ENCODE assay signal across 39 cellular contexts in genomic region chr18:61006687-61007224, GRCh38.
"Had no signal": no experiment of that assay in that cellular context is flagged by ENCODE, and none has a peak within 500 bp of the region (broad histone marks: within the 10 kb centered on the region; RNA-seq: fewer than 3 reads in every experiment).

No MANE protein-coding gene starts in this region.

- H3K27me3 ChIP-seq: ascending aorta, cardiac muscle cell had no signal

- ATAC-seq: activated CD8-positive, alpha-beta T cell treated with anti-CD3 and anti-CD28 coated beads for 36 hours; activated naive CD8-positive, alpha-beta T cell treated with anti-CD3 and anti-CD28 coated beads, Interleukin-2, amount 50 U/mL, for 24 hours; activated T-cell treated with anti-CD3 and anti-CD28 coated beads, Interleukin-2, amount 50 U/mL, for 4 hours; activated T-cell treated with anti-CD3 and anti-CD28 coated beads, Interleukin-2, amount 50 U/mL, for 72 hours; activated T-helper 17 cell treated with anti-CD3 and anti-CD28 coated beads, Interleukin-2, amount 50 U/mL, for 72 hours had no signal

- H3K4me1 Mint-ChIP-seq: activated B cell treated with CpG ODN at 0.5 μM for 24 hours; activated CD4-positive, alpha-beta T cell treated with anti-CD3 and anti-CD28 coated beads, Interleukin-2, amount 10 ng/mL, durations not matched to agents 24 days and 14 days; activated naive CD4-positive, alpha-beta T cell treated with anti-CD3 and anti-CD28 coated beads, Interleukin-2, amount 50 U/mL, for 24 hours; activated naive CD8-positive, alpha-beta T cell treated with anti-CD3 and anti-CD28 coated beads, Interleukin-2, amount 10 ng/mL, durations not matched to agents 7 days and 5 days; activated naive CD8-positive, alpha-beta T cell treated with anti-CD3 and anti-CD28 coated beads, Interleukin-2, amount 50 U/mL, for 24 hours; activated T-helper 17 cell treated with anti-CD3 and anti-CD28 coated beads, Interleukin-2, amount 50 U/mL, for 72 hours; brain; central memory CD8-positive, alpha-beta T cell had no signal

- H3K27ac ChIP-seq: ascending aorta, cardiac muscle cell, VCaP had no signal

- FAIRE-seq: bronchial epithelial cell, TTC549 had no signal

- H3K9me3 Mint-ChIP-seq: activated CD4-positive, alpha-beta T cell treated with anti-CD3 and anti-CD28 coated beads, Interleukin-2, amount 10 ng/mL, durations not matched to agents 24 days and 14 days; activated naive CD4-positive, alpha-beta T cell treated with anti-CD3 and anti-CD28 coated beads, Interleukin-2, amount 50 U/mL, for 24 hours; activated naive CD8-positive, alpha-beta T cell treated with anti-CD3 and anti-CD28 coated beads, Interleukin-2, amount 10 ng/mL, durations not matched to agents 7 days and 5 days; T-helper 1 cell treated with Interleukin-12 subunit alpha and Interleukin-12 subunit beta and Interleukin-4 antibody, amounts not matched to agents 30 μg/mL and 1 μg/mL, for 36 hours had no signal

- H3K9me3 ChIP-seq: ascending aorta had no signal

- H3K36me3 Mint-ChIP-seq: activated CD4-positive, alpha-beta memory T cell treated with anti-CD3 and anti-CD28 coated beads for 36 hours; activated naive CD4-positive, alpha-beta T cell treated with anti-CD3 and anti-CD28 coated beads, Interleukin-2, amount 50 U/mL, for 24 hours; activated naive CD8-positive, alpha-beta T cell; activated naive CD8-positive, alpha-beta T cell treated with anti-CD3 and anti-CD28 coated beads, Interleukin-2, amount 10 ng/mL, durations not matched to agents 7 days and 5 days; brain had no signal

- H3K27ac Mint-ChIP-seq: activated B cell treated with CpG ODN at 0.5 μM for 24 hours; activated CD4-positive, alpha-beta memory T cell treated with anti-CD3 and anti-CD28 coated beads for 36 hours; activated CD4-positive, alpha-beta T cell treated with anti-CD3 and anti-CD28 coated beads, Interleukin-2, amount 10 ng/mL, durations not matched to agents 24 days and 14 days; activated CD8-positive, alpha-beta T cell treated with anti-CD3 and anti-CD28 coated beads for 36 hours; activated naive CD4-positive, alpha-beta T cell treated with anti-CD3 and anti-CD28 coated beads for 36 hours; activated naive CD4-positive, alpha-beta T cell treated with anti-CD3 and anti-CD28 coated beads, Interleukin-2, amount 50 U/mL, for 24 hours; activated naive CD8-positive, alpha-beta T cell; activated naive CD8-positive, alpha-beta T cell treated with anti-CD3 and anti-CD28 coated beads, Interleukin-2, amount 10 ng/mL, durations not matched to agents 7 days and 5 days; activated naive CD8-positive, alpha-beta T cell treated with anti-CD3 and anti-CD28 coated beads, Interleukin-2, amount 50 U/mL, for 24 hours; activated T-cell treated with anti-CD3 and anti-CD28 coated beads, Interleukin-2, amount 50 U/mL, for 72 hours; activated T-helper 1 cell treated with anti-CD3 and anti-CD28 coated beads, Interleukin-12 subunit alpha, Interleukin-12 subunit beta, Interleukin-2, Interleukin-4 antibody, amounts not matched to agents 30 ng/mL and 10 ng/mL and 1 ng/mL, durations not matched to agents 14 hours and 24 hours and 36 hours; activated T-helper 17 cell treated with anti-CD3 and anti-CD28 coated beads, Interleukin-2, amount 50 U/mL, for 72 hours; brain; T-helper 1 cell treated with Interleukin-12 subunit alpha and Interleukin-12 subunit beta and Interleukin-4 antibody, amounts not matched to agents 30 μg/mL and 1 μg/mL, for 36 hours; T-helper 2 cell treated with Interferon-gamma antibody and Interleukin-4, amounts not matched to agents 5 μg/mL and 100 μg/mL, for 36 hours had no signal

- H3K4me1 ChIP-seq: ascending aorta had no signal

- DNase-seq: activated B cell treated with CpG ODN at 0.5 μM for 24 hours; activated CD4-positive, alpha-beta memory T cell treated with anti-CD3 and anti-CD28 coated beads for 36 hours; activated CD4-positive, alpha-beta T cell treated with anti-CD3 and anti-CD28 coated beads for 4 hours; activated CD4-positive, alpha-beta T cell treated with anti-CD3 and anti-CD28 coated beads, Interleukin-2, amount 10 ng/mL, durations not matched to agents 24 days and 14 days; activated CD4-positive, alpha-beta T cell treated with anti-CD3 and anti-CD28 coated beads, Interleukin-2, amount 50 U/mL, for 1 hour; activated CD4-positive, alpha-beta T cell treated with anti-CD3 and anti-CD28 coated beads, Interleukin-2, amount 50 U/mL, for 4 hours; activated CD4-positive, CD25-positive, alpha-beta regulatory T cell treated with anti-CD3 and anti-CD28 coated beads, Interleukin-2, amount 50 U/mL, for 72 hours; activated CD8-positive, alpha-beta memory T cell treated with anti-CD3 and anti-CD28 coated beads, Interleukin-2, amount 50 U/mL, for 4 hours; activated CD8-positive, alpha-beta T cell treated with anti-CD3 and anti-CD28 coated beads for 36 hours; activated effector memory CD4-positive, alpha-beta T cell treated with anti-CD3 and anti-CD28 coated beads, Interleukin-2, amount 50 U/mL, for 16 hours; activated gamma-delta T cell treated with Interleukin-2 at 50 U/mL for 16 hours; activated naive CD4-positive, alpha-beta T cell; activated naive CD4-positive, alpha-beta T cell treated with anti-CD3 and anti-CD28 coated beads for 36 hours; activated naive CD8-positive, alpha-beta T cell treated with anti-CD3 and anti-CD28 coated beads, Interleukin-2, amount 10 ng/mL, durations not matched to agents 7 days and 5 days; activated naive CD8-positive, alpha-beta T cell treated with anti-CD3 and anti-CD28 coated beads, Interleukin-2, amount 50 U/mL, for 24 hours; activated T-cell treated with anti-CD3 and anti-CD28 coated beads for 4 hours; activated T-cell treated with anti-CD3 and anti-CD28 coated beads, Interleukin-2, amount 50 U/mL, for 1 hour; activated T-cell treated with anti-CD3 and anti-CD28 coated beads, Interleukin-2, amount 50 U/mL, for 4 hours; activated T-cell treated with anti-CD3 and anti-CD28 coated beads, Interleukin-2, amount 50 U/mL, for 72 hours; amygdala; anterior cingulate cortex; caudate nucleus; cerebellar nuclear complex; T-helper 1 cell; T-helper 2 cell; T-helper 9 cell had no signal

- H3K4me3 ChIP-seq: ascending aorta, cardiac muscle cell had no signal

- H3K36me3 ChIP-seq: ascending aorta, cardiac muscle cell had no signal

- H3K27me3 Mint-ChIP-seq: activated B cell treated with CpG ODN at 0.5 μM for 24 hours; activated CD4-positive, alpha-beta memory T cell treated with anti-CD3 and anti-CD28 coated beads for 36 hours; activated CD4-positive, alpha-beta T cell treated with anti-CD3 and anti-CD28 coated beads, Interleukin-2, amount 10 ng/mL, durations not matched to agents 24 days and 14 days; activated CD8-positive, alpha-beta T cell treated with anti-CD3 and anti-CD28 coated beads for 36 hours; activated naive CD4-positive, alpha-beta T cell treated with anti-CD3 and anti-CD28 coated beads, Interleukin-2, amount 50 U/mL, for 24 hours; activated naive CD8-positive, alpha-beta T cell; activated naive CD8-positive, alpha-beta T cell treated with anti-CD3 and anti-CD28 coated beads, Interleukin-2, amount 10 ng/mL, durations not matched to agents 7 days and 5 days; activated naive CD8-positive, alpha-beta T cell treated with anti-CD3 and anti-CD28 coated beads, Interleukin-2, amount 50 U/mL, for 24 hours; activated T-helper 17 cell treated with anti-CD3 and anti-CD28 coated beads, Interleukin-2, amount 50 U/mL, for 72 hours; brain; central memory CD8-positive, alpha-beta T cell had no signal

- H3K4me3 Mint-ChIP-seq: activated B cell treated with CpG ODN at 0.5 μM for 24 hours; activated CD4-positive, alpha-beta memory T cell treated with anti-CD3 and anti-CD28 coated beads for 36 hours; activated CD4-positive, alpha-beta T cell treated with anti-CD3 and anti-CD28 coated beads, Interleukin-2, amount 10 ng/mL, durations not matched to agents 24 days and 14 days; activated CD8-positive, alpha-beta T cell treated with anti-CD3 and anti-CD28 coated beads for 36 hours; activated naive CD4-positive, alpha-beta T cell treated with anti-CD3 and anti-CD28 coated beads for 36 hours; activated naive CD4-positive, alpha-beta T cell treated with anti-CD3 and anti-CD28 coated beads, Interleukin-2, amount 50 U/mL, for 24 hours; activated naive CD8-positive, alpha-beta T cell; activated naive CD8-positive, alpha-beta T cell treated with anti-CD3 and anti-CD28 coated beads, Interleukin-2, amount 10 ng/mL, durations not matched to agents 7 days and 5 days; activated naive CD8-positive, alpha-beta T cell treated with anti-CD3 and anti-CD28 coated beads, Interleukin-2, amount 50 U/mL, for 24 hours; activated T-cell treated with anti-CD3 and anti-CD28 coated beads, Interleukin-2, amount 50 U/mL, for 4 hours; activated T-cell treated with anti-CD3 and anti-CD28 coated beads, Interleukin-2, amount 50 U/mL, for 72 hours; activated T-helper 1 cell treated with anti-CD3 and anti-CD28 coated beads, Interleukin-12 subunit alpha, Interleukin-12 subunit beta, Interleukin-2, Interleukin-4 antibody, amounts not matched to agents 30 ng/mL and 10 ng/mL and 1 ng/mL, durations not matched to agents 14 hours and 24 hours and 36 hours; activated T-helper 17 cell treated with anti-CD3 and anti-CD28 coated beads, Interleukin-2, amount 50 U/mL, for 72 hours; brain; central memory CD8-positive, alpha-beta T cell; T-helper 1 cell treated with Interleukin-12 subunit alpha and Interleukin-12 subunit beta and Interleukin-4 antibody, amounts not matched to agents 30 μg/mL and 1 μg/mL, for 36 hours; T-helper 2 cell treated with Interferon-gamma antibody and Interleukin-4, amounts not matched to agents 5 μg/mL and 100 μg/mL, for 36 hours had no signal
